2 cellular contexts compared by ENCODE assay signal in genomic region chr11:111834432-111835163, GRCh38.
TF ChIP-seq lines count a peak whose summit lies in the region.

No MANE protein-coding gene starts in this region.

TF ChIP-seq in SK-N-SH treated with all-trans-retinoic acid at 6 μM for 48 hours, 23 proteins besides CTCF, POLR2A, EP300 and RAD21:
- TF ChIP-seq TSHZ2 (CRISPR knock-in tag; IDR thresholded peaks at IDR 0.05): no peak
- no peak for TF ChIP-seq CSRNP3 (CRISPR knock-in tag; IDR thresholded peaks at IDR 0.05)
- TF ChIP-seq POU6F1 (CRISPR knock-in tag; IDR thresholded peaks at IDR 0.05; ENCODE audit: borderline replicate concordance, low read depth): no peak
- no peak for TF ChIP-seq CSDC2 (CRISPR knock-in tag; IDR thresholded peaks at IDR 0.05)
- no peak for TF ChIP-seq CREB5 (CRISPR knock-in tag; IDR thresholded peaks at IDR 0.05; ENCODE audit: low read depth)
- TF ChIP-seq RARB (CRISPR knock-in tag; IDR thresholded peaks at IDR 0.05): no peak
- TF ChIP-seq PPARA (CRISPR knock-in tag; IDR thresholded peaks at IDR 0.05; ENCODE audit: borderline replicate concordance): no peak
- no peak for TF ChIP-seq ESRRG (CRISPR knock-in tag; IDR thresholded peaks at IDR 0.05)
- TF ChIP-seq ZFP30 (CRISPR knock-in tag; IDR thresholded peaks at IDR 0.05): no peak
- TF ChIP-seq ZC3H10 (CRISPR knock-in tag; IDR thresholded peaks at IDR 0.05): no peak
- no peak for TF ChIP-seq TOX (CRISPR knock-in tag; IDR thresholded peaks at IDR 0.05; ENCODE audit: borderline replicate concordance)

TF ChIP-seq in SK-N-SH, 30 proteins besides CTCF, POLR2A, EP300 and RAD21:
- TF ChIP-seq FOSL2 (IDR thresholded peaks at IDR 0.05; ENCODE audit: borderline replicate concordance, low read depth) (no peak), ZBTB33 (IDR thresholded peaks at IDR 0.05; ENCODE audit: borderline replicate concordance, low read depth) (no peak)
